Comparison of ENCODE assay signal across 26 cellular contexts in genomic region chr15:101022306-101022705, GRCh38.
DNase-seq lines count a peak whose midpoint lies in the region; ATAC-seq and TF ChIP-seq lines count a peak whose summit lies in the region.
"Had no signal": no experiment of that assay in that cellular context is flagged by ENCODE, and none has a peak within 500 bp of the region (broad histone marks: within the 10 kb centered on the region; RNA-seq: fewer than 3 reads in every experiment).

No MANE protein-coding gene starts in this region.

- H2BK20ac ChIP-seq in H9 (ENCODE audit: low read depth, low read length, poor library complexity, severe bottlenecking), result no peak overlapping the region

- TF ChIP-seq CTCF in H9 (conservative IDR thresholded peaks at IDR 0.05), result no peak
- no peak for TF ChIP-seq CTCF in spleen (IDR thresholded peaks at IDR 0.05 in 8 of 11, conservative IDR thresholded peaks at IDR 0.05 in 3 of 11)

- H3K4me1 Mint-ChIP-seq in H9, result peaks cover 11 to 24% of the 10 kb centered on the region in 2 experiments
- no peaks in the 10 kb centered on the region for H3K4me1 Mint-ChIP-seq in activated CD8-positive, alpha-beta memory T cell treated with anti-CD3 and anti-CD28 coated beads, Interleukin-2, amount 10 ng/mL, durations not matched to agents 7 days and 5 days
- H3K4me1 Mint-ChIP-seq in effector memory CD8-positive, alpha-beta T cell (ENCODE audit: low read depth in 2 of 2), result no peaks in the 10 kb centered on the region

- no peak overlapping the region for H3K27ac Mint-ChIP-seq in H9
- no peak overlapping the region for H3K27ac Mint-ChIP-seq in activated CD8-positive, alpha-beta memory T cell treated with anti-CD3 and anti-CD28 coated beads, Interleukin-2, amount 10 ng/mL, durations not matched to agents 7 days and 5 days
- no peak overlapping the region for H3K27ac Mint-ChIP-seq in effector memory CD8-positive, alpha-beta T cell
- H3K27ac Mint-ChIP-seq: activated naive CD8-positive, alpha-beta T cell treated with anti-CD3 and anti-CD28 coated beads, Interleukin-2, amount 10 ng/mL, durations not matched to agents 7 days and 5 days; activated T-cell treated with anti-CD3 and anti-CD28 coated beads, Interleukin-2, amount 50 U/mL, for 24 hours had no signal

- intact Hi-C loops in spleen (cut with DNase I; ENCODE audit: low total_unique reads), result no loop called here

- no peaks in the 10 kb centered on the region for H3K79me1 ChIP-seq in H9 (ENCODE audit: insufficient read depth, low read depth, low read length, poor library complexity, severe bottlenecking)

- no CpG with 5 or more reads among the region's 11 CpGs for WGBS in H9 (ENCODE audit: extremely low coverage, insufficient read length, low lambda C conversion rate)
- WGBS in spleen, 5 donors, result 83 to 90% (median 86%) methylated on average over 11 of the region's 11 CpGs

- H3K4me3 Mint-ChIP-seq in H9, result no peak overlapping the region
- no peak overlapping the region for H3K4me3 Mint-ChIP-seq in activated CD8-positive, alpha-beta memory T cell treated with anti-CD3 and anti-CD28 coated beads, Interleukin-2, amount 10 ng/mL, durations not matched to agents 7 days and 5 days
- no peak overlapping the region for H3K4me3 Mint-ChIP-seq in effector memory CD8-positive, alpha-beta T cell
- H3K4me3 Mint-ChIP-seq: activated naive CD8-positive, alpha-beta T cell treated with anti-CD3 and anti-CD28 coated beads, Interleukin-2, amount 10 ng/mL, durations not matched to agents 7 days and 5 days; activated T-cell treated with anti-CD3 and anti-CD28 coated beads, Interleukin-2, amount 50 U/mL, for 24 hours; neural crest cell had no signal

- H3K23ac ChIP-seq in H9 (ENCODE audit: insufficient read length, low read depth, low read length), result no peak overlapping the region

- H3K27me3 ChIP-seq in H9 (ENCODE audit: insufficient read depth, low read length) (no peaks in the 10 kb centered on the region), spleen (replicated peaks in 1 of 7) (no peaks in the 10 kb centered on the region)
- H3K27me3 ChIP-seq: right lobe of liver, tibial nerve had no signal

- no peak overlapping the region for H4K8ac ChIP-seq in H9 (replicated peaks; ENCODE audit: insufficient read length, low read depth, low read length)

- no peaks in the 10 kb centered on the region for H3K23me2 ChIP-seq in H9 (ENCODE audit: insufficient read length, low read depth, low read length, poor library complexity, severe bottlenecking)

- H4K20me1 ChIP-seq in H9 (ENCODE audit: control insufficient read depth, insufficient read depth, insufficient read length), result no peaks in the 10 kb centered on the region

- H3K4me1 ChIP-seq in H9 (ENCODE audit: insufficient read depth, low read length), result peaks cover 2% of the 10 kb centered on the region; the same call in 1 of the 2 replicates
- peaks cover 2 to 58% (median 41%) of the 10 kb centered on the region in 6 donors for H3K4me1 ChIP-seq in spleen
- H3K4me1 ChIP-seq: right lobe of liver had no signal

- CTCF ChIA-PET in activated CD8-positive, alpha-beta memory T cell treated with anti-CD3 and anti-CD28 coated beads, Interleukin-2, amount 10 ng/mL, durations not matched to agents 7 days and 5 days (lab: Charles Lee), result interaction anchor here (2.1 to 7.0 kb wide), 3 partner anchors 9 to 235 kb away, joined by 9 to 78 read pairs (median 48); no protein-coding TSS in a partner anchor

- H3K79me2 ChIP-seq in H9 (ENCODE audit: insufficient read depth, low read length), result no peaks in the 10 kb centered on the region

- no peak overlapping the region for H4K91ac ChIP-seq in H9 (ENCODE audit: insufficient read length, low read depth, low read length)

- H2BK5ac ChIP-seq in H9 (ENCODE audit: insufficient read length, low read length), result no peak overlapping the region

- no peak overlapping the region for H2AFZ ChIP-seq in H9 (ENCODE audit: low read length)

- no peak for ATAC-seq in activated CD8-positive, alpha-beta memory T cell treated with anti-CD3 and anti-CD28 coated beads, Interleukin-2, amount 10 ng/mL, durations not matched to agents 7 days and 5 days
- ATAC-seq in left lobe of liver, result no peak
- no peak for ATAC-seq in effector memory CD8-positive, alpha-beta T cell (replicated peaks)
- ATAC-seq: lower lobe of right lung, PC-3, right lobe of liver had no signal

- H2BK120ac ChIP-seq in H9 (ENCODE audit: low read depth, low read length, poor library complexity, severe bottlenecking), result no peak overlapping the region

- H3K4ac ChIP-seq in H9 (ENCODE audit: low read depth, low read length), result no peak overlapping the region

- H2BK15ac ChIP-seq in H9 (ENCODE audit: low read depth, low read length), result no peak overlapping the region

- H3K4me2 ChIP-seq in H9 (ENCODE audit: insufficient read depth, insufficient read length, low read length), result no peak overlapping the region

- H2AK5ac ChIP-seq in H9 (ENCODE audit: insufficient read length, low read length), result no peak overlapping the region

- no peak overlapping the region for H3T11ph ChIP-seq in H9 (ENCODE audit: low read length)

- no peak overlapping the region for H3K18ac ChIP-seq in H9 (ENCODE audit: insufficient read length, low read depth, low read length)

- H3K36me3 Mint-ChIP-seq in H9 (ENCODE audit: insufficient read depth in 1 of 3, low read depth in 3 of 3), result peaks cover 0 to 6% (median 0%) of the 10 kb centered on the region in 3 experiments; a peak in 3 of 7 replicates
- no peaks in the 10 kb centered on the region for H3K36me3 Mint-ChIP-seq in activated CD8-positive, alpha-beta memory T cell treated with anti-CD3 and anti-CD28 coated beads, Interleukin-2, amount 10 ng/mL, durations not matched to agents 7 days and 5 days
- H3K36me3 Mint-ChIP-seq in effector memory CD8-positive, alpha-beta T cell (ENCODE audit: insufficient read depth), result peaks cover 4% of the 10 kb centered on the region
- H3K36me3 Mint-ChIP-seq: activated naive CD8-positive, alpha-beta T cell treated with anti-CD3 and anti-CD28 coated beads, Interleukin-2, amount 10 ng/mL, durations not matched to agents 7 days and 5 days had no signal

- H3K27ac ChIP-seq in H9 (ENCODE audit: insufficient read length, low read depth, low read length) (no peak overlapping the region), spleen (no peak overlapping the region)
- H3K27ac ChIP-seq: lower lobe of right lung, right lobe of liver had no signal

- H3K27me3 Mint-ChIP-seq in H9 (ENCODE audit: low read depth), result peaks cover 2% of the 10 kb centered on the region
- H3K27me3 Mint-ChIP-seq in activated CD8-positive, alpha-beta memory T cell treated with anti-CD3 and anti-CD28 coated beads, Interleukin-2, amount 10 ng/mL, durations not matched to agents 7 days and 5 days, result peaks cover 2% of the 10 kb centered on the region
- peaks cover 0 to 33% of the 10 kb centered on the region in 2 donors for H3K27me3 Mint-ChIP-seq in effector memory CD8-positive, alpha-beta T cell
- H3K27me3 Mint-ChIP-seq: activated naive CD8-positive, alpha-beta T cell treated with anti-CD3 and anti-CD28 coated beads, Interleukin-2, amount 10 ng/mL, durations not matched to agents 7 days and 5 days; activated T-cell treated with anti-CD3 and anti-CD28 coated beads, Interleukin-2, amount 50 U/mL, for 24 hours had no signal

- no peak overlapping the region for H3K56ac ChIP-seq in H9 (ENCODE audit: insufficient read length, low read depth, low read length)

- TF ChIP-seq POLR2A in spleen (IDR thresholded peaks at IDR 0.05), result no peak

- H4K5ac ChIP-seq in H9 (ENCODE audit: insufficient read length, low read depth, low read length), result no peak overlapping the region

- peaks cover 0 to 7% of the 10 kb centered on the region in 2 experiments; a peak in 2 of 5 replicates for H3K9me3 Mint-ChIP-seq in H9
- H3K9me3 Mint-ChIP-seq in activated CD8-positive, alpha-beta memory T cell treated with anti-CD3 and anti-CD28 coated beads, Interleukin-2, amount 10 ng/mL, durations not matched to agents 7 days and 5 days (ENCODE audit: low read depth), result no peaks in the 10 kb centered on the region
- no peaks in the 10 kb centered on the region for H3K9me3 Mint-ChIP-seq in effector memory CD8-positive, alpha-beta T cell
- H3K9me3 Mint-ChIP-seq: activated naive CD8-positive, alpha-beta T cell treated with anti-CD3 and anti-CD28 coated beads, Interleukin-2, amount 10 ng/mL, durations not matched to agents 7 days and 5 days; activated T-cell treated with anti-CD3 and anti-CD28 coated beads, Interleukin-2, amount 50 U/mL, for 24 hours; neural crest cell had no signal

- H3K9ac ChIP-seq in H9 (ENCODE audit: extremely low read depth, insufficient read length, low read length), result no peak overlapping the region

- peaks cover 0 to 92% (median 21%) of the 10 kb centered on the region in 6 donors for H3K36me3 ChIP-seq in spleen
- H3K36me3 ChIP-seq: right lobe of liver had no signal

- no peak overlapping the region for H3K4me3 ChIP-seq in spleen
- H3K4me3 ChIP-seq: lower lobe of right lung, right lobe of liver, tibial nerve had no signal

- H2BK12ac ChIP-seq in H9 (ENCODE audit: insufficient read length, low read depth, low read length), result no peak overlapping the region

- H3K14ac ChIP-seq in H9 (ENCODE audit: insufficient read depth, low read length), result no peak overlapping the region

- DNase-seq in H9 (peak; percentile 15), left lobe of liver (ENCODE audit: low spot score) (peak; percentile 27), spleen (peak; percentile 29), NCI-H345 (lab: John Stamatoyannopoulos, UW) (no peak), KG1 (lab: John Stamatoyannopoulos, UW) (no peak)
- DNase-seq in activated CD8-positive, alpha-beta memory T cell treated with anti-CD3 and anti-CD28 coated beads, Interleukin-2, amount 10 ng/mL, durations not matched to agents 7 days and 5 days, result peak; percentile 26
- DNase-seq in effector memory CD8-positive, alpha-beta T cell, result no peak
- DNase-seq: activated CD4-positive, alpha-beta T cell treated with anti-CD3 and anti-CD28 coated beads, Interleukin-2, amount 50 U/mL, for 48 hours; activated gamma-delta T cell treated with Interleukin-2 at 50 U/mL for 16 hours; activated naive CD8-positive, alpha-beta T cell treated with anti-CD3 and anti-CD28 coated beads, Interleukin-2, amount 10 ng/mL, durations not matched to agents 7 days and 5 days; activated T-cell treated with anti-CD3 and anti-CD28 coated beads, Interleukin-2, amount 50 U/mL, for 24 hours; C1 segment of cervical spinal cord; COR-L47; cortex of kidney; Kasumi-1; lower lobe of right lung; NCI-H1417 treated with DMSO at 0.1 percent for 48 hours; NCI-H2081 treated with DMSO at 0.1 percent for 48 hours; NCI-H226; NCI-H69; PC-3; stimulated activated CD4-positive, alpha-beta T cell treated with anti-CD3 and anti-CD28 coated beads, Interleukin-4, amount 100 ng/mL, for 1 hour; T-helper 2 cell had no signal

- no peaks in the 10 kb centered on the region for H3K9me3 ChIP-seq in H9 (ENCODE audit: control insufficient read depth, low read depth, low read length)
- H3K9me3 ChIP-seq in spleen, result no peaks in the 10 kb centered on the region
- H3K9me3 ChIP-seq: lower lobe of right lung, right lobe of liver, tibial nerve had no signal

Comparison
In these comparisons a context has a peak if more than half of its experiments do, and no peak if none do; other contexts are left out.
1. DNase-seq: peak in H9 (single experiment), activated CD8-positive, alpha-beta memory T cell treated with anti-CD3 and anti-CD28 coated beads, Interleukin-2, amount 10 ng/mL, durations not matched to agents 7 days and 5 days (single experiment), left lobe of liver (single experiment) and spleen (single experiment); none in NCI-H345 (single experiment), effector memory CD8-positive, alpha-beta T cell (0 of 3) and KG1 (single experiment).